Comparison of ENCODE assay signal across 19 cellular contexts in the genomic region with DNA sequence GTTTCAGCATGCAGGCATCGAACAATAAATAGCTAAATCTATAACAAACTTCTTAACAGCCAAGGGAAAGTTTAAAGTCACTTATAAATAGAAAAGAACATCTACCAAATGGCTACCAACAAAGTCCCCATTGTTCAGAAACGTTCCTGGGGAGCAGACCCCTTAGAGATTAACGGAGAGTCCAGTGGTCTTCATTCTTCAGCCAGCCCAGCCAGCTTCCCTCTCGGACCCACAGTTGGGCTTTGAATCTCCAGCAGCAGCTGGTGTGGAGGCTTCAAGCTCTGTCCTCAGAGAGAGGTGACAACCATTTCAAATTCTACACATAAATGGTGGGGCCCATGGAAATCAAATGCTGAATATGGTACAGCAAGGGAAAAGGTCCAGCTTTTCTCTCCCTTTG. TPM values are rescaled to one million over a fixed set of nuclear protein-coding genes. Genes with fewer than 3 reads are reported as not detected.
A peak's percentile ranks its signal among the peaks of the same experiment; 100 is the strongest.
DNase-seq lines count a peak whose midpoint lies in the region; ATAC-seq, FAIRE-seq and TF ChIP-seq lines count a peak whose summit lies in the region.
"Had no signal": no experiment of that assay in that cellular context is flagged by ENCODE, and none has a peak within 500 bp of the region (broad histone marks: within the 10 kb centered on the region; RNA-seq: fewer than 3 reads in every experiment).

No MANE protein-coding gene starts in this region.

- no TSS peak for BruUV-seq in GM12878 (replicated peaks; lab: Mats Ljungman, UMichigan)
- no TSS peak for BruUV-seq in PC-3 (replicated peaks; lab: Mats Ljungman, UMichigan)

- intact Hi-C loops in GM12878 (cut with micrococcal nuclease; ENCODE audit: unreplicated experiment) (no loop called here), PC-3 (cut with micrococcal nuclease) (no loop called here)

- in situ Hi-C loops in GM12878 (cut with MboI): no loop called here

- no peak overlapping the region for H2BK12ac ChIP-seq in trophoblast cell (ENCODE audit: low read length)

- no peak for ATAC-seq in GM12878
- no peak for ATAC-seq in GM21447 (IDR thresholded peaks at IDR 0.05; ENCODE audit: unreplicated experiment)
- ATAC-seq in PC-3: no peak
- ATAC-seq in GM18511 (IDR thresholded peaks at IDR 0.05; ENCODE audit: unreplicated experiment): no peak
- ATAC-seq: A549 had no signal

- H3F3A ChIP-seq in PC-3 (ENCODE audit: low read length, unreplicated experiment): peaks cover 30% of the 10 kb centered on the region

- H2BK5ac ChIP-seq in mesendoderm (ENCODE audit: low read length) (no peak overlapping the region), trophoblast cell (ENCODE audit: low read depth, low read length, poor library complexity) (peak overlapping the region; percentile 29)

- no peak overlapping the region for H3K4me3 ChIP-seq in GM12878
- no peak overlapping the region for H3K4me3 ChIP-seq in mesendoderm (ENCODE audit: low read length)
- H3K4me3 ChIP-seq in trophoblast cell (ENCODE audit: low read depth, low read length): no peak overlapping the region
- no peak overlapping the region for H3K4me3 ChIP-seq in PC-3 (ENCODE audit: low read length)
- H3K4me3 ChIP-seq: A549, GM23248 had no signal

- no peaks in the 10 kb centered on the region for H3K9me3 Mint-ChIP-seq in osteocyte (ENCODE audit: unreplicated experiment)

- H3K36me3 ChIP-seq in GM12878 (ENCODE audit: control insufficient read depth in 2 of 2, insufficient read depth in 2 of 2, low read length in 1 of 2) (peaks cover under 1 to 4% of the 10 kb centered on the region in 2 experiments; a peak in 3 of 4 replicates), mesendoderm (ENCODE audit: control insufficient read depth, insufficient read depth, low read length) (peaks cover 1% of the 10 kb centered on the region), trophoblast cell (ENCODE audit: control insufficient read depth in 1 of 2, insufficient read depth in 2 of 2, low read length in 2 of 2) (peaks cover 17 to 58% of the 10 kb centered on the region in 2 experiments), PC-3 (ENCODE audit: low read depth, low read length) (peaks cover 18% of the 10 kb centered on the region)

- no peak for TF ChIP-seq CTCF in GM12878 (IDR thresholded peaks at IDR 0.05 in 2 of 3, conservative IDR thresholded peaks at IDR 0.05 in 1 of 3; ENCODE audit: control insufficient read depth in 2 of 3, extremely low read depth in 1 of 3, insufficient read depth in 1 of 3, low read depth in 3 of 3, low read length in 3 of 3)
- no peak for TF ChIP-seq CTCF in PC-3 (conservative IDR thresholded peaks at IDR 0.05; ENCODE audit: low read depth, low read length)
- no peak for TF ChIP-seq CTCF in osteocyte (IDR thresholded peaks at IDR 0.05)

- no peak overlapping the region for H4K5ac ChIP-seq in mesendoderm (ENCODE audit: low read length)

- no peaks in the 10 kb centered on the region for H3K9me2 ChIP-seq in PC-3 (replicated peaks; ENCODE audit: low read length)

- H3K79me2 ChIP-seq in GM12878 (ENCODE audit: control insufficient read depth, insufficient read depth, low read length) (peaks cover 5% of the 10 kb centered on the region; the same call in 1 of the 2 replicates), mesendoderm (ENCODE audit: control insufficient read depth, insufficient read depth, low read length) (peaks cover 12% of the 10 kb centered on the region), trophoblast cell (ENCODE audit: control insufficient read depth, insufficient read depth, low read length, poor library complexity) (peaks cover 3% of the 10 kb centered on the region), PC-3 (ENCODE audit: low read length) (peaks cover 37% of the 10 kb centered on the region)

- H3K9me3 ChIP-seq in GM12878 (replicated peaks; ENCODE audit: control insufficient read depth, insufficient read depth, low read length) (no peaks in the 10 kb centered on the region; the same call in 2 of the 3 replicates), trophoblast cell (ENCODE audit: insufficient read depth, low read depth, low read length) (no peaks in the 10 kb centered on the region), PC-3 (ENCODE audit: low read length) (no peaks in the 10 kb centered on the region)
- H3K9me3 ChIP-seq: A549 had no signal

- H2BK120ac ChIP-seq in mesendoderm (ENCODE audit: low read depth, low read length): no peak overlapping the region
- H2BK120ac ChIP-seq in trophoblast cell (ENCODE audit: insufficient read depth, low read length, poor library complexity): no peak overlapping the region

- CTCF ChIA-PET in GM12878 (lab: Yijun Ruan, JAX) (interaction anchor here (1.0 to 6.0 kb wide), 2 partner anchors 12 to 139 kb away, joined by 3 to 38 read pairs; partner anchors contain the start of gene ENC1), PC-3 (lab: Charles Lee) (no interaction called here)

- H3K4me2 ChIP-seq in GM12878 (ENCODE audit: control insufficient read depth, insufficient read depth): no peak overlapping the region
- no peak overlapping the region for H3K4me2 ChIP-seq in mesendoderm (ENCODE audit: low read length)
- H3K4me2 ChIP-seq in trophoblast cell (ENCODE audit: low read length): no peak overlapping the region
- no peak overlapping the region for H3K4me2 ChIP-seq in PC-3 (ENCODE audit: low read length)

- H2BK15ac ChIP-seq in mesendoderm (replicated peaks; ENCODE audit: low read depth): no peak overlapping the region

- H3K4ac ChIP-seq in mesendoderm (ENCODE audit: low read depth, low read length): peak overlapping the region; percentile 68
- H3K4ac ChIP-seq in trophoblast cell (ENCODE audit: low read depth, low read length): no peak overlapping the region

- DNase-seq in ELF-1 (ENCODE audit: low read depth, low spot score) (peak; percentile 62), GM12878 (ENCODE audit: low read depth, low spot score) (no peak), mesendoderm (no peak), trophoblast cell (no peak), PC-3 (no peak), osteocyte (ENCODE audit: extremely low spot score, unreplicated experiment) (no peak)
- DNase-seq: COR-L47, DMS53, GM23248, NCI-H1436 treated with DMSO at 0.1 percent for 48 hours, NCI-H2081, NCI-H226, NCI-H526 treated with DMSO at 0.1 percent for 48 hours had no signal

- H4K91ac ChIP-seq in trophoblast cell (ENCODE audit: low read depth, low read length): no peak overlapping the region

- 83% methylated on average over 4 of the region's 4 CpGs for WGBS in GM12878 (ENCODE audit: insufficient coverage, insufficient replicate concordance, low lambda C conversion rate, missing lambda C conversion rate)
- WGBS in mesendoderm (ENCODE audit: extremely low coverage, insufficient coverage, low lambda C conversion rate): no CpG with 5 or more reads among the region's 4 CpGs
- no CpG with 5 or more reads among the region's 4 CpGs for WGBS in trophoblast cell (ENCODE audit: extremely low coverage, insufficient coverage, insufficient read length)

- H4K8ac ChIP-seq in mesendoderm (ENCODE audit: low read depth, low read length): no peak overlapping the region
- H4K8ac ChIP-seq in trophoblast cell (ENCODE audit: low read depth, low read length): no peak overlapping the region

- H3K56ac ChIP-seq in mesendoderm (ENCODE audit: low read length): peak overlapping the region; percentile 1

- no peak for FAIRE-seq in GM12878 (lab: Jason Lieb, UNC)
- FAIRE-seq: A549, GM12891, GM19239 had no signal

- H3K4me1 ChIP-seq in GM12878 (ENCODE audit: control insufficient read depth, insufficient read depth, low read length) (peaks cover 30% of the 10 kb centered on the region), mesendoderm (ENCODE audit: control insufficient read depth, low read depth, low read length) (peaks cover 30% of the 10 kb centered on the region), trophoblast cell (ENCODE audit: control insufficient read depth in 1 of 2, insufficient read depth in 2 of 2, low read length in 2 of 2) (peaks cover 3 to 17% of the 10 kb centered on the region in 2 experiments), PC-3 (ENCODE audit: insufficient read depth, low read length) (peaks cover 50% of the 10 kb centered on the region)

- no peak for TF ChIP-seq RAD21 in GM12878 (IDR thresholded peaks at IDR 0.05; ENCODE audit: insufficient read depth, low read depth, low read length)

- H3K27ac Mint-ChIP-seq in osteocyte (ENCODE audit: unreplicated experiment): no peak overlapping the region

- H3K27me3 Mint-ChIP-seq in osteocyte (ENCODE audit: unreplicated experiment): no peaks in the 10 kb centered on the region

- H2AFZ ChIP-seq in GM12878 (ENCODE audit: control insufficient read depth, low read depth, low read length): no peak overlapping the region
- no peak overlapping the region for H2AFZ ChIP-seq in trophoblast cell (ENCODE audit: insufficient read depth, low read length, poor library complexity)
- no peak overlapping the region for H2AFZ ChIP-seq in PC-3 (ENCODE audit: low read length)
- H2AFZ ChIP-seq: GM23248 had no signal

- TF ChIP-seq POLR2A in GM12878 (IDR thresholded peaks at IDR 0.05; ENCODE audit: low read depth, low read length): no peak

- H3K23ac ChIP-seq in mesendoderm (ENCODE audit: low read length) (no peak overlapping the region), trophoblast cell (ENCODE audit: low read length) (no peak overlapping the region)

- POLR2A ChIA-PET in GM12878 (lab: Charles Lee) (interaction anchor here (1.3 kb wide), 1 partner anchor 9 kb away, joined by 3 read pairs; no protein-coding TSS in a partner anchor), PC-3 (lab: Charles Lee; ENCODE audit: unreplicated experiment) (no interaction called here)

- H3K9ac ChIP-seq in GM12878 (ENCODE audit: control insufficient read depth, insufficient read depth, low read length) (no peak overlapping the region), mesendoderm (ENCODE audit: low read length) (no peak overlapping the region), trophoblast cell (ENCODE audit: low read length) (no peak overlapping the region), PC-3 (ENCODE audit: low read length) (no peak overlapping the region)
- H3K9ac ChIP-seq: GM23248 had no signal

- peaks cover 37% of the 10 kb centered on the region for H3K4me1 Mint-ChIP-seq in osteocyte (ENCODE audit: unreplicated experiment)

- H3K79me1 ChIP-seq in mesendoderm (ENCODE audit: low read length) (peaks cover 10% of the 10 kb centered on the region), trophoblast cell (ENCODE audit: low read length) (peaks cover 7% of the 10 kb centered on the region)

- RAD21 ChIA-PET in GM12878 (lab: Charles Lee; ENCODE audit: unreplicated experiment): interaction anchor here (1.1 to 5.2 kb wide), 3 partner anchors 12 to 237 kb away, joined by 3 to 34 read pairs (median 17); partner anchors contain the start of gene ENC1

- H3K27me3 ChIP-seq in GM12878 (replicated peaks in 1 of 2; ENCODE audit: control insufficient read depth in 2 of 2, insufficient read depth in 2 of 2, low read length in 1 of 2): no peaks in the 10 kb centered on the region
- no peaks in the 10 kb centered on the region for H3K27me3 ChIP-seq in mesendoderm (ENCODE audit: insufficient read depth, low read length, poor library complexity)
- no peaks in the 10 kb centered on the region for H3K27me3 ChIP-seq in trophoblast cell (ENCODE audit: insufficient read depth, low read length)
- no peaks in the 10 kb centered on the region for H3K27me3 ChIP-seq in PC-3 (ENCODE audit: low read length)

- H2AK5ac ChIP-seq in mesendoderm (ENCODE audit: low read length) (no peak overlapping the region), trophoblast cell (ENCODE audit: low read length) (no peak overlapping the region)

- peak overlapping the region; percentile 76 for H3K18ac ChIP-seq in mesendoderm (ENCODE audit: low read length)
- H3K18ac ChIP-seq in trophoblast cell (ENCODE audit: low read length): peak overlapping the region; percentile 59

- no peak for TF ChIP-seq EP300 in GM12878 (IDR thresholded peaks at IDR 0.05; ENCODE audit: borderline replicate concordance in 1 of 2, control insufficient read depth in 1 of 2, low read depth in 2 of 2, low read length in 2 of 2)

- peak overlapping the region; percentile 48 for H4K12ac ChIP-seq in trophoblast cell (ENCODE audit: low read depth, low read length)

- no peak overlapping the region for H3K4me3 Mint-ChIP-seq in osteocyte (ENCODE audit: unreplicated experiment)

- SMC1A ChIA-PET in GM12878 (lab: Charles Lee; ENCODE audit: uncharacterized antibody, unreplicated experiment): interaction anchor here (0.5 to 5.9 kb wide), 11 partner anchors 8 to 949 kb away, joined by 3 to 51 read pairs (median 3); partner anchors contain the start of gene ENC1

- no peak overlapping the region for H3K14ac ChIP-seq in trophoblast cell (ENCODE audit: low read length)

- H3K27ac ChIP-seq in GM12878 (ENCODE audit: control insufficient read depth, insufficient read depth) (no peak overlapping the region), mesendoderm (ENCODE audit: low read depth, low read length) (no peak overlapping the region), trophoblast cell (ENCODE audit: low read depth, low read length) (peak overlapping the region; percentile 61), PC-3 (ENCODE audit: low read length) (no peak overlapping the region)
- H3K27ac ChIP-seq: C4-2B, GM23248 had no signal

- no peaks in the 10 kb centered on the region for H4K20me1 ChIP-seq in GM12878 (ENCODE audit: control insufficient read depth, insufficient read depth)
- H4K20me1 ChIP-seq in PC-3 (ENCODE audit: low read length): 0 out of 2 replicates have a peak, but pooled peaks cover 6% of the 10 kb centered on the region

- peaks cover 9% of the 10 kb centered on the region for H3K36me3 Mint-ChIP-seq in osteocyte (ENCODE audit: unreplicated experiment)

RNA-seq across cellular contexts. Expression of gene ENC1, which starts 11.2 kb away (rescaled TPM):
- 137 and 148 TPM in 2 replicates for total RNA-seq in GM12878 (2013; cell fraction: nucleolus; rRNA removed)
- total RNA-seq in GM12878 (2014; rRNA removed) (46.9 and 55.5 TPM in 2 replicates), GM12878 (2014; rRNA removed; fragmentation: Illumina TruSeq; extraction: Trizol) (23.2 and 24.6 TPM in 2 replicates), GM12878 (2021) (46.8 and 53.5 TPM in 2 replicates), PC-3 (2014; rRNA removed) (24.5 TPM in 2 replicates), osteocyte (12.9 and 13.8 TPM in 2 replicates)
- 7.3 TPM for polyA plus RNA-seq in GM12878 (2011; ENCODE audit: low read depth)
- polyA plus RNA-seq in GM12878 (2011; rRNA removed) (53.6 and 54.7 TPM in 2 replicates), GM12878 (2014; fragmentation: Illumina TruSeq; extraction: Trizol) (31.7 and 33.6 TPM in 2 replicates), GM12878 (2014; fragmentation: Nextera tagmentation; extraction: Ambion mirVana) (1 to 10 TPM; 8.2 to 8.5 TPM), GM12878 (2014; rRNA removed) (27.8 and 46.8 TPM in 2 replicates), GM12878 (2016; fragmentation: Nextera tagmentation; extraction: Ambion mirVana) (10 to 100 TPM; 32.4 to 36.3 TPM)
- 46.0 and 61.7 TPM in 2 replicates for polyA plus RNA-seq in GM12878 (2011; cell fraction: cytosol; rRNA removed)
- 81.6 and 87.0 TPM in 2 replicates for polyA plus RNA-seq in GM12878 (2011; cell fraction: nucleus; rRNA removed)
- polyA plus RNA-seq in GM12878 (2012): 9.2 and 11.5 TPM in 2 replicates
- 102 and 112 TPM in 2 replicates for polyA minus RNA-seq in GM12878 (2011; rRNA and poly(A)+ RNA removed)
- 29.0 and 29.4 TPM in 2 replicates for polyA minus RNA-seq in GM12878 (2011; cell fraction: cytosol; rRNA and poly(A)+ RNA removed)
- 127 and 189 TPM in 2 replicates for polyA minus RNA-seq in GM12878 (2011; cell fraction: nucleus; rRNA and poly(A)+ RNA removed)
- 16.0 TPM for polyA plus RNA-seq in mesendoderm (2013, experiment 1 of 2)
- 14.6 TPM for polyA plus RNA-seq in mesendoderm (2013, experiment 2 of 2)
- polyA plus RNA-seq in trophoblast cell (2013): 143 and 145 TPM in 2 replicates

RNA-seq across cellular contexts. Expression of gene HEXB, which starts 55.7 kb away (rescaled TPM):
- 65.8 and 82.6 TPM in 2 replicates for total RNA-seq in GM12878 (2013; cell fraction: nucleolus; rRNA removed)
- total RNA-seq in GM12878 (2014; rRNA removed) (36.9 and 50.1 TPM in 2 replicates), GM12878 (2014; rRNA removed; fragmentation: Illumina TruSeq; extraction: Trizol) (56.8 and 56.9 TPM in 2 replicates), GM12878 (2021) (37.3 and 43.6 TPM in 2 replicates), PC-3 (2014; rRNA removed) (91.5 and 131 TPM in 2 replicates), osteocyte (153 and 175 TPM in 2 replicates)
- polyA plus RNA-seq in GM12878 (2011; ENCODE audit: low read depth): 25.0 TPM
- polyA plus RNA-seq in GM12878 (2011; rRNA removed) (76.0 and 109 TPM in 2 replicates), GM12878 (2014; fragmentation: Illumina TruSeq; extraction: Trizol) (40.0 and 46.3 TPM in 2 replicates), GM12878 (2014; fragmentation: Nextera tagmentation; extraction: Ambion mirVana) (10 to 100 TPM; 13.5 to 43.4 TPM), GM12878 (2014; rRNA removed) (41.8 and 47.1 TPM in 2 replicates), GM12878 (2016; fragmentation: Nextera tagmentation; extraction: Ambion mirVana) (10 to 100 TPM; 44.7 to 46.6 TPM)
- polyA plus RNA-seq in GM12878 (2011; cell fraction: cytosol; rRNA removed): 31.1 and 32.1 TPM in 2 replicates
- 25.6 and 30.5 TPM in 2 replicates for polyA plus RNA-seq in GM12878 (2011; cell fraction: nucleus; rRNA removed)
- 37.1 and 40.9 TPM in 2 replicates for polyA plus RNA-seq in GM12878 (2012)
- polyA minus RNA-seq in GM12878 (2011; rRNA and poly(A)+ RNA removed): 36.9 and 46.0 TPM in 2 replicates
- 17.5 and 19.4 TPM in 2 replicates for polyA minus RNA-seq in GM12878 (2011; cell fraction: cytosol; rRNA and poly(A)+ RNA removed)
- polyA minus RNA-seq in GM12878 (2011; cell fraction: nucleus; rRNA and poly(A)+ RNA removed): 19.7 and 35.3 TPM in 2 replicates
- 29.6 TPM for polyA plus RNA-seq in mesendoderm (2013, experiment 1 of 2)
- polyA plus RNA-seq in mesendoderm (2013, experiment 2 of 2): 30.8 TPM
- 56.0 and 58.6 TPM in 2 replicates for polyA plus RNA-seq in trophoblast cell (2013)
